Comparison of ENCODE assay signal across 14 cellular contexts in the genomic region with DNA sequence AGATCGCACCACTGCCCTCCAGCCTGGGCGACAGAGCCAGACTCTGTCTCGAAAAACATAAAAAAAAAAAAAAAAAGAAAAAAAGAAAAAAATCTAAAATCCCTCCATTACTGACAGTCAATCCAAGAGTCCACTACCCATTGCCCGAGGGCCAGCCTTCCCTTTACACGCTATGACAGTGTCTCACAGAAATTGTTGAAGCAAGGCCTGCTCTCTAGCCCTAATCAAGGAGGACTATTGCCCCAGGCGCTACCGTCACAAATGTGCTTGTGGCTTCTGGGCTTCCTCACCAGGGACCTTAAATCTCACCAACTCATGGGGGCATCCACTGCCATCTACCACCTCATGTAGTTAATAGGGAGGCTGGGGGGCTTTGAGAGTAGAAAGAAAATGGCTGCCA.
"Had no signal": no experiment of that assay in that cellular context is flagged by ENCODE, and none has a peak within 500 bp of the region (broad histone marks: within the 10 kb centered on the region; RNA-seq: fewer than 3 reads in every experiment).

No MANE protein-coding gene starts in this region.

- H3K9me3 ChIP-seq: colonic mucosa, esophagus squamous epithelium, heart left ventricle, left ventricle myocardium inferior, ovary, tibial nerve had no signal

- H3K27me3 ChIP-seq: cardiac muscle cell, colonic mucosa, esophagus squamous epithelium, heart left ventricle, ovary, tibial nerve had no signal

- H3K27ac Mint-ChIP-seq: activated naive CD4-positive, alpha-beta T cell treated with anti-CD3 and anti-CD28 coated beads, Interleukin-2, amount 50 U/mL, for 24 hours had no signal

- H3K9me3 Mint-ChIP-seq: activated naive CD4-positive, alpha-beta T cell treated with anti-CD3 and anti-CD28 coated beads, Interleukin-2, amount 50 U/mL, for 24 hours had no signal

- ATAC-seq: heart left ventricle had no signal

- H3K4me1 ChIP-seq: colonic mucosa, esophagus squamous epithelium, left ventricle myocardium inferior, tibial nerve had no signal

- H3K4me3 Mint-ChIP-seq: activated naive CD4-positive, alpha-beta T cell treated with anti-CD3 and anti-CD28 coated beads, Interleukin-2, amount 50 U/mL, for 24 hours had no signal

- H3K27ac ChIP-seq: cardiac muscle cell, colonic mucosa, esophagus squamous epithelium, heart left ventricle, left ventricle myocardium inferior, ovary, tibial nerve, VCaP had no signal

- H3K27me3 Mint-ChIP-seq: activated naive CD4-positive, alpha-beta T cell treated with anti-CD3 and anti-CD28 coated beads, Interleukin-2, amount 50 U/mL, for 24 hours had no signal

- DNase-seq: activated CD4-positive, alpha-beta T cell treated with anti-CD3 and anti-CD28 coated beads for 4 hours; activated effector memory CD4-positive, alpha-beta T cell treated with Interleukin-2 at 50 U/mL for 16 hours; activated T-cell treated with anti-CD3 and anti-CD28 coated beads for 4 hours; anterior cingulate cortex; colonic mucosa; esophagus squamous epithelium; heart left ventricle; left ventricle myocardium inferior; ovary; T-helper 1 cell had no signal

- H3K36me3 ChIP-seq: cardiac muscle cell, colonic mucosa, esophagus squamous epithelium, heart left ventricle, left ventricle myocardium inferior, ovary, tibial nerve had no signal

- H3K4me3 ChIP-seq: cardiac muscle cell, colonic mucosa, esophagus squamous epithelium, heart left ventricle, left ventricle myocardium inferior, ovary, tibial nerve had no signal
